18 cellular contexts compared by ENCODE assay signal in genomic region chr1:211333906-211334305, GRCh38. TPM values are rescaled to one million over a fixed set of nuclear protein-coding genes. Genes with fewer than 3 reads are reported as not detected.
DNase-seq lines count a peak whose midpoint lies in the region; ATAC-seq, FAIRE-seq and TF ChIP-seq lines count a peak whose summit lies in the region.
"Had no signal": no experiment of that assay in that cellular context is flagged by ENCODE, and none has a peak within 500 bp of the region (broad histone marks: within the 10 kb centered on the region; RNA-seq: fewer than 3 reads in every experiment).

No MANE protein-coding gene starts in this region.

- DNase-seq in activated T-cell treated with anti-CD3 and anti-CD28 coated beads, Interleukin-2, amount 50 U/mL, for 24 hours = no peak
- DNase-seq in activated T-cell treated with anti-CD3 and anti-CD28 coated beads for 4 hours (no peak), NCI-H69 (lab: John Stamatoyannopoulos, UW) (peak; percentile 89), body of pancreas (peak in 1 of 4 donors; percentile 53), GM12892 (ENCODE audit: insufficient read length) (no peak), mucosa of gallbladder (ENCODE audit: low spot score) (no peak)
- DNase-seq: activated gamma-delta T cell treated with Interleukin-2 at 50 U/mL for 16 hours, DMS 273 treated with DMSO at 0.1 percent for 48 hours, Karpas-422, mammary epithelial cell, NCI-H187, NCI-H524 treated with DMSO at 0.1 percent for 48 hours, nucleus accumbens, right lobe of liver had no signal

- no peaks in the 10 kb centered on the region for H3K9me3 ChIP-seq in body of pancreas
- H3K9me3 ChIP-seq: right lobe of liver, tibial nerve had no signal

- H3K4me1 ChIP-seq in body of pancreas = peaks cover 100% of the 10 kb centered on the region
- H3K4me1 ChIP-seq: right lobe of liver had no signal

- H3K4me3 ChIP-seq in body of pancreas = no peak overlapping the region
- H3K4me3 ChIP-seq: right lobe of liver, tibial nerve had no signal

- H3K9me3 Mint-ChIP-seq in activated T-cell treated with anti-CD3 and anti-CD28 coated beads, Interleukin-2, amount 50 U/mL, for 24 hours = no peaks in the 10 kb centered on the region
- H3K9me3 Mint-ChIP-seq in stimulated activated memory B cell treated with anti-CD40 and anti-IgM and Interleukin-4, amounts not matched to agents 10 μg/mL and 1 μg/mL and 100 μg/mL, for 72 hours = no peaks in the 10 kb centered on the region

- peak overlapping the region; percentile 65 to 87 (median 72) for H3K27ac ChIP-seq in body of pancreas
- H3K27ac ChIP-seq: right lobe of liver, tibial nerve had no signal

- no peak for TF ChIP-seq CTCF in body of pancreas (IDR thresholded peaks at IDR 0.05)

- no peak for FAIRE-seq in GM12892 (lab: Jason Lieb, UNC)
- FAIRE-seq: bronchial epithelial cell had no signal

- H3K4me3 Mint-ChIP-seq in activated T-cell treated with anti-CD3 and anti-CD28 coated beads, Interleukin-2, amount 50 U/mL, for 24 hours = no peak overlapping the region
- H3K4me3 Mint-ChIP-seq in stimulated activated memory B cell treated with anti-CD40 and anti-IgM and Interleukin-4, amounts not matched to agents 10 μg/mL and 1 μg/mL and 100 μg/mL, for 72 hours = no peak overlapping the region

- no peaks in the 10 kb centered on the region for H3K36me3 ChIP-seq in body of pancreas (replicated peaks in 1 of 2; ENCODE audit: insufficient read depth in 1 of 2, low read depth in 2 of 2)
- H3K36me3 ChIP-seq: right lobe of liver, tibial nerve had no signal

- H3K36me3 Mint-ChIP-seq in activated T-cell treated with anti-CD3 and anti-CD28 coated beads, Interleukin-2, amount 50 U/mL, for 24 hours (ENCODE audit: low read depth) = peaks cover 57% of the 10 kb centered on the region
- peaks cover 23% of the 10 kb centered on the region for H3K36me3 Mint-ChIP-seq in stimulated activated memory B cell treated with anti-CD40 and anti-IgM and Interleukin-4, amounts not matched to agents 10 μg/mL and 1 μg/mL and 100 μg/mL, for 72 hours

- TF ChIP-seq POLR2A in body of pancreas (IDR thresholded peaks at IDR 0.05) = no peak
- no peak for TF ChIP-seq POLR2A in GM12892 (IDR thresholded peaks at IDR 0.05; ENCODE audit: low read depth, low read length)

- H3K27ac Mint-ChIP-seq in activated T-cell treated with anti-CD3 and anti-CD28 coated beads, Interleukin-2, amount 50 U/mL, for 24 hours = peak overlapping the region; percentile 92
- peak overlapping the region; percentile 82 for H3K27ac Mint-ChIP-seq in stimulated activated memory B cell treated with anti-CD40 and anti-IgM and Interleukin-4, amounts not matched to agents 10 μg/mL and 1 μg/mL and 100 μg/mL, for 72 hours

- no peaks in the 10 kb centered on the region for H3K27me3 ChIP-seq in body of pancreas
- H3K27me3 ChIP-seq: right lobe of liver, tibial nerve had no signal

- 32 to 36% methylated on average over 1 of the region's 1 CpG for WGBS in body of pancreas, 2 donors

- no peaks in the 10 kb centered on the region for H3K27me3 Mint-ChIP-seq in activated T-cell treated with anti-CD3 and anti-CD28 coated beads, Interleukin-2, amount 50 U/mL, for 24 hours
- no peaks in the 10 kb centered on the region for H3K27me3 Mint-ChIP-seq in stimulated activated memory B cell treated with anti-CD40 and anti-IgM and Interleukin-4, amounts not matched to agents 10 μg/mL and 1 μg/mL and 100 μg/mL, for 72 hours

- peak; percentile 60 for ATAC-seq in body of pancreas
- ATAC-seq in stimulated activated memory B cell treated with anti-CD40 and anti-IgM and Interleukin-4, amounts not matched to agents 10 μg/mL and 1 μg/mL and 100 μg/mL, for 72 hours = no peak
- no peak for ATAC-seq in HG03139 (IDR thresholded peaks at IDR 0.05; ENCODE audit: unreplicated experiment)
- ATAC-seq: right lobe of liver had no signal

- intact Hi-C loops in body of pancreas (cut with DNase I) = no loop called here

- H3K4me1 Mint-ChIP-seq in activated T-cell treated with anti-CD3 and anti-CD28 coated beads, Interleukin-2, amount 50 U/mL, for 24 hours (ENCODE audit: low read depth) = peaks cover 94% of the 10 kb centered on the region
- H3K4me1 Mint-ChIP-seq in stimulated activated memory B cell treated with anti-CD40 and anti-IgM and Interleukin-4, amounts not matched to agents 10 μg/mL and 1 μg/mL and 100 μg/mL, for 72 hours = peaks cover 92% of the 10 kb centered on the region

RNA-seq across cellular contexts. Expression of gene TRAF5, which starts 7.3 kb away (rescaled TPM):
- 10 to 100 TPM; 35.6 to 37.6 TPM for total RNA-seq in body of pancreas
- 28.9 TPM for polyA plus RNA-seq in GM12892 (2012; ENCODE audit: missing spikeins)
- 18.5 TPM for total RNA-seq in mucosa of gallbladder
